ENCODE assay signal across 18 cellular contexts in genomic region chr11:86576946-86577624, GRCh38.
DNase-seq lines count a peak whose midpoint lies in the region; ATAC-seq and TF ChIP-seq lines count a peak whose summit lies in the region.
"Had no signal": no experiment of that assay in that cellular context is flagged by ENCODE, and none has a peak within 500 bp of the region (broad histone marks: within the 10 kb centered on the region; RNA-seq: fewer than 3 reads in every experiment).

No MANE protein-coding gene starts in this region.

- H3K4me1 ChIP-seq in IMR-90 (ENCODE audit: control insufficient read depth, insufficient read depth, low read length) (peaks cover 7% of the 10 kb centered on the region), gastroesophageal sphincter (peaks cover 17 to 50% (median 22%) of the 10 kb centered on the region in 3 donors), thoracic aorta (ENCODE audit: control insufficient read depth in 1 of 2, low read depth in 2 of 2) (peaks cover 13 to 35% of the 10 kb centered on the region in 2 donors)

- DNase-seq in IMR-90 (no peak), thoracic aorta (ENCODE audit: low spot score) (no peak), UCSD-AML1 (lab: John Stamatoyannopoulos, UW; ENCODE audit: unreplicated experiment) (no peak), KBM-7 (no peak)
- no peak for DNase-seq in activated T-cell treated with anti-CD3 and anti-CD28 coated beads, Interleukin-2, amount 50 U/mL, for 24 hours
- DNase-seq: activated CD4-positive, alpha-beta T cell treated with anti-CD3 and anti-CD28 coated beads, Interleukin-2, amount 10 ng/mL, durations not matched to agents 7 days and 5 days; activated CD8-positive, alpha-beta memory T cell treated with anti-CD3 and anti-CD28 coated beads, Interleukin-2, amount 10 ng/mL, durations not matched to agents 7 days and 5 days; effector memory CD8-positive, alpha-beta T cell; esophagus squamous epithelium; NCI-H2029 treated with DMSO at 0.1 percent for 48 hours; NCI-H748 treated with DMSO at 0.1 percent for 48 hours; stimulated activated CD4-positive, alpha-beta T cell treated with anti-CD3 and anti-CD28 coated beads, Interleukin-2, amount 100 ng/mL, for 48 hours; T-helper 9 cell had no signal

- no peak overlapping the region for H4K91ac ChIP-seq in IMR-90 (ENCODE audit: insufficient read depth, low read depth, low read length)

- H3K9me1 ChIP-seq in IMR-90 (ENCODE audit: insufficient read depth, low read length) = peaks cover 11% of the 10 kb centered on the region

- H3K27me3 ChIP-seq in IMR-90 (ENCODE audit: control insufficient read depth, insufficient read depth, low read length) (no peaks in the 10 kb centered on the region), gastroesophageal sphincter (no peaks in the 10 kb centered on the region), thoracic aorta (replicated peaks; ENCODE audit: insufficient read depth) (no peaks in the 10 kb centered on the region)
- H3K27me3 ChIP-seq: neutrophil had no signal

- no TSS peak for BruUV-seq in IMR-90 (replicated peaks; lab: Mats Ljungman, UMichigan)

- no peaks in the 10 kb centered on the region for H3K9me3 Mint-ChIP-seq in activated T-cell treated with anti-CD3 and anti-CD28 coated beads, Interleukin-2, amount 50 U/mL, for 24 hours
- H3K9me3 Mint-ChIP-seq: activated CD4-positive, alpha-beta T cell treated with anti-CD3 and anti-CD28 coated beads, Interleukin-2, amount 10 ng/mL, durations not matched to agents 7 days and 5 days; activated naive CD4-positive, alpha-beta T cell treated with anti-CD3 and anti-CD28 coated beads, Interleukin-2, amount 50 U/mL, for 24 hours; effector memory CD8-positive, alpha-beta T cell; stimulated activated effector memory CD8-positive, alpha-beta T cell treated with anti-CD3 and anti-CD28 coated beads, Interleukin-12 subunit alpha, Interleukin-12 subunit beta, amount 100 ng/mL, for 72 hours had no signal

- TF ChIP-seq CTCF in IMR-90 (conservative IDR thresholded peaks at IDR 0.05; ENCODE audit: low read depth, low read length) (no peak), gastroesophageal sphincter (IDR thresholded peaks at IDR 0.05) (no peak), thoracic aorta (IDR thresholded peaks at IDR 0.05) (no peak)

- H3K27ac Mint-ChIP-seq in activated T-cell treated with anti-CD3 and anti-CD28 coated beads, Interleukin-2, amount 50 U/mL, for 24 hours = no peak overlapping the region
- H3K27ac Mint-ChIP-seq: activated CD4-positive, alpha-beta T cell treated with anti-CD3 and anti-CD28 coated beads, Interleukin-2, amount 10 ng/mL, durations not matched to agents 7 days and 5 days; activated CD8-positive, alpha-beta memory T cell treated with anti-CD3 and anti-CD28 coated beads, Interleukin-2, amount 10 ng/mL, durations not matched to agents 7 days and 5 days; activated naive CD4-positive, alpha-beta T cell treated with anti-CD3 and anti-CD28 coated beads, Interleukin-2, amount 50 U/mL, for 24 hours; effector memory CD8-positive, alpha-beta T cell; stimulated activated effector memory CD8-positive, alpha-beta T cell treated with anti-CD3 and anti-CD28 coated beads, Interleukin-12 subunit alpha, Interleukin-12 subunit beta, amount 100 ng/mL, for 72 hours had no signal

- dilution Hi-C loops in IMR-90 (cut with HindIII; ENCODE audit: low sequenced_read_pairs, unreplicated experiment) = no loop called here

- no peak overlapping the region for H3K9ac ChIP-seq in IMR-90 (ENCODE audit: low read depth, low read length)

- no peak overlapping the region; the same call in 1 of the 2 replicates for H4K5ac ChIP-seq in IMR-90 (ENCODE audit: low read depth, low read length)

- H2BK15ac ChIP-seq in IMR-90 (ENCODE audit: low read depth, low read length) = 0 out of 3 replicates have a peak overlapping the region, but pooled peaks have one; percentile 4

- no peak overlapping the region for H3K4ac ChIP-seq in IMR-90 (ENCODE audit: low read depth, low read length)

- H3K27ac ChIP-seq in IMR-90 (ENCODE audit: insufficient read depth, low read length) (no peak overlapping the region), angular gyrus (ENCODE audit: low read depth, low read length) (peak overlapping the region; percentile 38), gastroesophageal sphincter (peak overlapping the region; percentile 44 to 80 (median 76)), thoracic aorta (peak overlapping the region; percentile 37 to 53)
- H3K27ac ChIP-seq: neutrophil had no signal

- H3K4me3 ChIP-seq in IMR-90 (ENCODE audit: insufficient read depth, low read depth, low read length) = no peak overlapping the region
- H3K4me3 ChIP-seq in gastroesophageal sphincter = no peak overlapping the region
- peak overlapping the region; percentile 27 for H3K4me3 ChIP-seq in thoracic aorta
- H3K4me3 ChIP-seq: esophagus squamous epithelium had no signal

- H3K79me1 ChIP-seq in IMR-90 (ENCODE audit: low read depth in 1 of 2, low read length in 2 of 2) = peaks cover 0 to 4% of the 10 kb centered on the region in 2 experiments; a peak in 1 of 4 replicates

- H3K9me3 ChIP-seq in IMR-90 (ENCODE audit: control insufficient read depth, insufficient read depth, low read length) (no peaks in the 10 kb centered on the region), gastroesophageal sphincter (no peaks in the 10 kb centered on the region), thoracic aorta (no peaks in the 10 kb centered on the region)
- H3K9me3 ChIP-seq: esophagus squamous epithelium, neutrophil had no signal

- H3K4me1 Mint-ChIP-seq in activated T-cell treated with anti-CD3 and anti-CD28 coated beads, Interleukin-2, amount 50 U/mL, for 24 hours (ENCODE audit: low read depth) = peaks cover 3% of the 10 kb centered on the region
- H3K4me1 Mint-ChIP-seq: activated CD4-positive, alpha-beta T cell treated with anti-CD3 and anti-CD28 coated beads, Interleukin-2, amount 10 ng/mL, durations not matched to agents 7 days and 5 days; activated CD8-positive, alpha-beta memory T cell treated with anti-CD3 and anti-CD28 coated beads, Interleukin-2, amount 10 ng/mL, durations not matched to agents 7 days and 5 days; activated naive CD4-positive, alpha-beta T cell treated with anti-CD3 and anti-CD28 coated beads, Interleukin-2, amount 50 U/mL, for 24 hours; stimulated activated effector memory CD8-positive, alpha-beta T cell treated with anti-CD3 and anti-CD28 coated beads, Interleukin-12 subunit alpha, Interleukin-12 subunit beta, amount 100 ng/mL, for 72 hours had no signal

- TF ChIP-seq POLR2A in IMR-90 (IDR thresholded peaks at IDR 0.05; ENCODE audit: low read depth, low read length) (no peak), gastroesophageal sphincter (IDR thresholded peaks at IDR 0.05) (no peak)

- H2BK120ac ChIP-seq in IMR-90 (ENCODE audit: low read depth, low read length) = no peak overlapping the region

- no CpG with 5 or more reads among the region's 1 CpG for WGBS in IMR-90 (ENCODE audit: extremely low coverage in 2 of 2, insufficient read length in 1 of 2), 2 experiments
- 38 to 60% methylated on average over 1 of the region's 1 CpG for WGBS in gastroesophageal sphincter (ENCODE audit: low coverage in 1 of 2), 2 donors

- H3K4me3 Mint-ChIP-seq in activated T-cell treated with anti-CD3 and anti-CD28 coated beads, Interleukin-2, amount 50 U/mL, for 24 hours = no peak overlapping the region
- H3K4me3 Mint-ChIP-seq: activated CD4-positive, alpha-beta T cell treated with anti-CD3 and anti-CD28 coated beads, Interleukin-2, amount 10 ng/mL, durations not matched to agents 7 days and 5 days; activated CD8-positive, alpha-beta memory T cell treated with anti-CD3 and anti-CD28 coated beads, Interleukin-2, amount 10 ng/mL, durations not matched to agents 7 days and 5 days; activated naive CD4-positive, alpha-beta T cell treated with anti-CD3 and anti-CD28 coated beads, Interleukin-2, amount 50 U/mL, for 24 hours; effector memory CD8-positive, alpha-beta T cell; stimulated activated effector memory CD8-positive, alpha-beta T cell treated with anti-CD3 and anti-CD28 coated beads, Interleukin-12 subunit alpha, Interleukin-12 subunit beta, amount 100 ng/mL, for 72 hours had no signal

- no peak overlapping the region for H2BK5ac ChIP-seq in IMR-90 (ENCODE audit: low read depth, low read length, poor library complexity, severe bottlenecking)

- no peak for TF ChIP-seq EP300 in gastroesophageal sphincter (IDR thresholded peaks at IDR 0.05)

- no peak for TF ChIP-seq RAD21 in IMR-90 (IDR thresholded peaks at IDR 0.05; ENCODE audit: low read length)

- H3K56ac ChIP-seq in IMR-90 (ENCODE audit: extremely low read depth, insufficient read depth, low read length) = no peak overlapping the region

- H3K14ac ChIP-seq in IMR-90 (replicated peaks; ENCODE audit: low read depth, low read length) = no peak overlapping the region

- intact Hi-C loops in IMR-90 (cut with micrococcal nuclease) = no loop called here

- no peak for ATAC-seq in IMR-90 (ENCODE audit: low read depth)
- ATAC-seq in gastroesophageal sphincter = no peak
- ATAC-seq in thoracic aorta (ENCODE audit: insufficient number of reproducible peaks, low FRiP score, low read depth) = no peak
- ATAC-seq: activated CD8-positive, alpha-beta memory T cell treated with anti-CD3 and anti-CD28 coated beads, Interleukin-2, amount 10 ng/mL, durations not matched to agents 7 days and 5 days; effector memory CD8-positive, alpha-beta T cell; stimulated activated effector memory CD8-positive, alpha-beta T cell treated with anti-CD3 and anti-CD28 coated beads, Interleukin-12 subunit alpha, Interleukin-12 subunit beta, amount 100 ng/mL, for 72 hours had no signal

- no peak overlapping the region for H2BK20ac ChIP-seq in IMR-90 (ENCODE audit: low read depth, low read length)

- CTCF ChIA-PET in IMR-90 (lab: Yijun Ruan, JAX) = interaction anchor here (0.8 kb wide), 1 partner anchor 31 kb away, joined by 3 read pairs; no protein-coding TSS in a partner anchor

- H2AFZ ChIP-seq in IMR-90 (replicated peaks; ENCODE audit: low read length, poor library complexity) = no peak overlapping the region

- in situ Hi-C loops in IMR-90 (cut with MboI; ENCODE audit: low sequenced_read_pairs) (no loop called here), KBM-7 (cut with MboI; ENCODE audit: low pct_unique_long_range_greater_than_20kb, low sequenced_read_pairs) (no loop called here)

- H3K36me3 ChIP-seq in IMR-90 (ENCODE audit: control insufficient read depth, insufficient read depth, low read length) (no peaks in the 10 kb centered on the region), gastroesophageal sphincter (no peaks in the 10 kb centered on the region), thoracic aorta (no peaks in the 10 kb centered on the region)
- H3K36me3 ChIP-seq: esophagus squamous epithelium, neutrophil had no signal

- H3K27me3 Mint-ChIP-seq in activated T-cell treated with anti-CD3 and anti-CD28 coated beads, Interleukin-2, amount 50 U/mL, for 24 hours = peaks cover 8% of the 10 kb centered on the region
- H3K27me3 Mint-ChIP-seq: activated naive CD4-positive, alpha-beta T cell treated with anti-CD3 and anti-CD28 coated beads, Interleukin-2, amount 50 U/mL, for 24 hours had no signal

- H2AK9ac ChIP-seq in IMR-90 (replicated peaks; ENCODE audit: low read depth, low read length, poor library complexity) = no peak overlapping the region

- no peak overlapping the region for H3K4me2 ChIP-seq in IMR-90 (ENCODE audit: low read depth, low read length)

- no peak overlapping the region for H4K8ac ChIP-seq in IMR-90 (ENCODE audit: low read depth in 2 of 2, low read length in 2 of 2)

- no peaks in the 10 kb centered on the region for H3K36me3 Mint-ChIP-seq in activated T-cell treated with anti-CD3 and anti-CD28 coated beads, Interleukin-2, amount 50 U/mL, for 24 hours (ENCODE audit: low read depth)
- H3K36me3 Mint-ChIP-seq: activated CD8-positive, alpha-beta memory T cell treated with anti-CD3 and anti-CD28 coated beads, Interleukin-2, amount 10 ng/mL, durations not matched to agents 7 days and 5 days; stimulated activated effector memory CD8-positive, alpha-beta T cell treated with anti-CD3 and anti-CD28 coated beads, Interleukin-12 subunit alpha, Interleukin-12 subunit beta, amount 100 ng/mL, for 72 hours had no signal

- H3K23ac ChIP-seq in IMR-90 (ENCODE audit: low read depth, low read length) = no peak overlapping the region

- H4K20me1 ChIP-seq in IMR-90 (ENCODE audit: insufficient read depth, low read length) = no peaks in the 10 kb centered on the region

- H2AK5ac ChIP-seq in IMR-90 (ENCODE audit: low read depth, low read length) = peak overlapping the region; percentile 17; the same call in 1 of the 2 replicates

- H3K18ac ChIP-seq in IMR-90 (ENCODE audit: low read depth, low read length) = no peak overlapping the region

- POLR2A ChIA-PET in IMR-90 (lab: Charles Lee; ENCODE audit: unreplicated experiment) = no interaction called here
